ENCODE assay signal across 1 cellular context in the genomic region with DNA sequence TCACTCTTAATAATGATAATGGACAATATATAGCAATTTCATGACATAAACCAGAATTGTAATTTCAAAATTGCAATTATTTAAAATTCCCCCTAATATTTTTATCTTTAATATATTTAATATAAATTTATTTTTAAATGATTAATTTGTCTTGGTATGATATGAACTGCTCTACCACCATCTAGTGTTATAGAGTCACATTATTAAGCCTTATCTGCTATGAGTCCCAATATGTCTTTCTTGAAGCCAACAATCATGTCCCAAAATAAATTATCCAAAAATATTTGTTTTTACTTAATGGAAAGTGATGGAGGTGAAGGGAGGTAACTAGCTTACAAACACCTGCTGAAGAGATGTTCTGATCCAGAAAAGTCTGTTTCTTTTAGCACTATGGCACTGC.
TF ChIP-seq lines count a peak whose summit lies in the region.

No MANE protein-coding gene starts in this region.

TF ChIP-seq in WTC11, 78 proteins besides CTCF, POLR2A, EP300 and RAD21 (continued from another document):
- TF ChIP-seq, protein P1, sequence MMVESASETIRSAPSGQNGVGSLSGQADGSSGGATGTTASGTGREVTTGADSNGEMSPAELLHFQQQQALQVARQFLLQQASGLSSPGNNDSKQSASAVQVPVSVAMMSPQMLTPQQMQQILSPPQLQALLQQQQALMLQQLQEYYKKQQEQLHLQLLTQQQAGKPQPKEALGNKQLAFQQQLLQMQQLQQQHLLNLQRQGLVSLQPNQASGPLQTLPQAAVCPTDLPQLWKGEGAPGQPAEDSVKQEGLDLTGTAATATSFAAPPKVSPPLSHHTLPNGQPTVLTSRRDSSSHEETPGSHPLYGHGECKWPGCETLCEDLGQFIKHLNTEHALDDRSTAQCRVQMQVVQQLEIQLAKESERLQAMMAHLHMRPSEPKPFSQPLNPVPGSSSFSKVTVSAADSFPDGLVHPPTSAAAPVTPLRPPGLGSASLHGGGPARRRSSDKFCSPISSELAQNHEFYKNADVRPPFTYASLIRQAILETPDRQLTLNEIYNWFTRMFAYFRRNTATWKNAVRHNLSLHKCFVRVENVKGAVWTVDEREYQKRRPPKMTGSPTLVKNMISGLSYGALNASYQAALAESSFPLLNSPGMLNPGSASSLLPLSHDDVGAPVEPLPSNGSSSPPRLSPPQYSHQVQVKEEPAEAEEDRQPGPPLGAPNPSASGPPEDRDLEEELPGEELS (CRISPR knock-in tag; IDR thresholded peaks at IDR 0.05) = no peak
- no peak for TF ChIP-seq MYBL2 (CRISPR knock-in tag; IDR thresholded peaks at IDR 0.05)
- TF ChIP-seq, protein P2, sequence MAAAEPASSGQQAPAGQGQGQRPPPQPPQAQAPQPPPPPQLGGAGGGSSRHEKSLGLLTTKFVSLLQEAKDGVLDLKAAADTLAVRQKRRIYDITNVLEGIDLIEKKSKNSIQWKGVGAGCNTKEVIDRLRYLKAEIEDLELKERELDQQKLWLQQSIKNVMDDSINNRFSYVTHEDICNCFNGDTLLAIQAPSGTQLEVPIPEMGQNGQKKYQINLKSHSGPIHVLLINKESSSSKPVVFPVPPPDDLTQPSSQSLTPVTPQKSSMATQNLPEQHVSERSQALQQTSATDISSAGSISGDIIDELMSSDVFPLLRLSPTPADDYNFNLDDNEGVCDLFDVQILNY (CRISPR knock-in tag; IDR thresholded peaks at IDR 0.05) = no peak
- TF ChIP-seq, protein P3, sequence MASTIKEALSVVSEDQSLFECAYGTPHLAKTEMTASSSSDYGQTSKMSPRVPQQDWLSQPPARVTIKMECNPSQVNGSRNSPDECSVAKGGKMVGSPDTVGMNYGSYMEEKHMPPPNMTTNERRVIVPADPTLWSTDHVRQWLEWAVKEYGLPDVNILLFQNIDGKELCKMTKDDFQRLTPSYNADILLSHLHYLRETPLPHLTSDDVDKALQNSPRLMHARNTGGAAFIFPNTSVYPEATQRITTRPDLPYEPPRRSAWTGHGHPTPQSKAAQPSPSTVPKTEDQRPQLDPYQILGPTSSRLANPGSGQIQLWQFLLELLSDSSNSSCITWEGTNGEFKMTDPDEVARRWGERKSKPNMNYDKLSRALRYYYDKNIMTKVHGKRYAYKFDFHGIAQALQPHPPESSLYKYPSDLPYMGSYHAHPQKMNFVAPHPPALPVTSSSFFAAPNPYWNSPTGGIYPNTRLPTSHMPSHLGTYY (CRISPR knock-in tag; IDR thresholded peaks at IDR 0.05) = no peak
TF ChIP-seq in WTC11: peak in this region for 1.
